In genomic region chr10:71494980-71495381, GRCh38 we compare ENCODE assay signal across 19 cellular contexts.
A peak's percentile ranks its signal among the peaks of the same experiment; 100 is the strongest.
DNase-seq lines count a peak whose midpoint lies in the region; ATAC-seq and TF ChIP-seq lines count a peak whose summit lies in the region.
"Had no signal": no experiment of that assay in that cellular context is flagged by ENCODE, and none has a peak within 500 bp of the region (broad histone marks: within the 10 kb centered on the region; RNA-seq: fewer than 3 reads in every experiment).

No MANE protein-coding gene starts in this region.

- ATAC-seq in GM18498 (IDR thresholded peaks at IDR 0.05; ENCODE audit: unreplicated experiment) = peak; percentile 54
- ATAC-seq in HG03460 (IDR thresholded peaks at IDR 0.05; ENCODE audit: unreplicated experiment) = peak; percentile 68
- ATAC-seq in activated T-helper 17 cell treated with anti-CD3 and anti-CD28 coated beads, Interleukin-2, amount 50 U/mL, for 72 hours (replicated peaks) = peak; percentile 60
- no peak for ATAC-seq in HG02970 (IDR thresholded peaks at IDR 0.05; ENCODE audit: low FRiP score, unreplicated experiment)
- ATAC-seq: GM23338, HepG2, left ventricle myocardium superior, sciatic nerve had no signal

- peaks cover 7% of the 10 kb centered on the region for H3K4me1 Mint-ChIP-seq in activated T-helper 17 cell treated with anti-CD3 and anti-CD28 coated beads, Interleukin-2, amount 50 U/mL, for 72 hours
- H3K4me1 Mint-ChIP-seq: activated naive CD4-positive, alpha-beta T cell treated with anti-CD3 and anti-CD28 coated beads, Interleukin-2, amount 10 ng/mL, durations not matched to agents 7 days and 5 days; CD4-positive, alpha-beta memory T cell; immature natural killer cell had no signal

- no peak overlapping the region for H3K27ac ChIP-seq in right atrium auricular region
- H3K27ac ChIP-seq: uterus had no signal

- H3K27me3 ChIP-seq in right atrium auricular region = no peaks in the 10 kb centered on the region
- H3K27me3 ChIP-seq: MG63, uterus had no signal

- no peaks in the 10 kb centered on the region for H3K36me3 Mint-ChIP-seq in activated T-helper 17 cell treated with anti-CD3 and anti-CD28 coated beads, Interleukin-2, amount 50 U/mL, for 72 hours (ENCODE audit: low read depth)
- H3K36me3 Mint-ChIP-seq: activated naive CD4-positive, alpha-beta T cell treated with anti-CD3 and anti-CD28 coated beads, Interleukin-2, amount 10 ng/mL, durations not matched to agents 7 days and 5 days; CD4-positive, alpha-beta memory T cell; immature natural killer cell had no signal

- H3K4me1 ChIP-seq in right atrium auricular region = no peaks in the 10 kb centered on the region
- H3K4me1 ChIP-seq: uterus had no signal

- no peaks in the 10 kb centered on the region for H3K9me3 ChIP-seq in right atrium auricular region
- H3K9me3 ChIP-seq: MG63, uterus had no signal

- no peak overlapping the region for H3K4me3 ChIP-seq in right atrium auricular region
- H3K4me3 ChIP-seq: GM23338, MG63, uterus had no signal

- H3K27ac Mint-ChIP-seq in activated T-helper 17 cell treated with anti-CD3 and anti-CD28 coated beads, Interleukin-2, amount 50 U/mL, for 72 hours = no peak overlapping the region
- H3K27ac Mint-ChIP-seq: CD4-positive, alpha-beta memory T cell; GM23338; immature natural killer cell had no signal

- TF ChIP-seq CTCF in right atrium auricular region (IDR thresholded peaks at IDR 0.05) = no peak

- H3K36me3 ChIP-seq in right atrium auricular region = no peaks in the 10 kb centered on the region
- H3K36me3 ChIP-seq: MG63, uterus had no signal

- H3K4me3 Mint-ChIP-seq in activated T-helper 17 cell treated with anti-CD3 and anti-CD28 coated beads, Interleukin-2, amount 50 U/mL, for 72 hours = no peak overlapping the region
- H3K4me3 Mint-ChIP-seq: activated naive CD4-positive, alpha-beta T cell treated with anti-CD3 and anti-CD28 coated beads, Interleukin-2, amount 10 ng/mL, durations not matched to agents 7 days and 5 days; activated T-cell treated with anti-CD3 and anti-CD28 coated beads, Interleukin-2, amount 50 U/mL, for 24 hours; CD4-positive, alpha-beta memory T cell; GM23338; immature natural killer cell had no signal

- H3K9me3 Mint-ChIP-seq in activated T-helper 17 cell treated with anti-CD3 and anti-CD28 coated beads, Interleukin-2, amount 50 U/mL, for 72 hours = no peaks in the 10 kb centered on the region
- H3K9me3 Mint-ChIP-seq: activated naive CD4-positive, alpha-beta T cell treated with anti-CD3 and anti-CD28 coated beads, Interleukin-2, amount 10 ng/mL, durations not matched to agents 7 days and 5 days; activated T-cell treated with anti-CD3 and anti-CD28 coated beads, Interleukin-2, amount 50 U/mL, for 24 hours; immature natural killer cell had no signal

- DNase-seq in CD1c-positive myeloid dendritic cell (ENCODE audit: extremely low spot score) (peak; percentile 42), NCI-H187 treated with DMSO at 0.1 percent for 48 hours (lab: John Stamatoyannopoulos, UW) (no peak), right atrium auricular region (ENCODE audit: low spot score) (no peak)
- no peak for DNase-seq in activated CD8-positive, alpha-beta memory T cell treated with anti-CD3 and anti-CD28 coated beads, Interleukin-2, amount 50 U/mL, for 4 hours
- DNase-seq: activated naive CD4-positive, alpha-beta T cell treated with anti-CD3 and anti-CD28 coated beads, Interleukin-2, amount 10 ng/mL, durations not matched to agents 7 days and 5 days; activated T-cell treated with anti-CD3 and anti-CD28 coated beads, Interleukin-2, amount 50 U/mL, for 24 hours; CD4-positive, alpha-beta memory T cell; immature natural killer cell; left ventricle myocardium superior; MG63; NCI-H774; uterus had no signal

- H3K27me3 Mint-ChIP-seq in activated T-helper 17 cell treated with anti-CD3 and anti-CD28 coated beads, Interleukin-2, amount 50 U/mL, for 72 hours = peaks cover 8% of the 10 kb centered on the region
- H3K27me3 Mint-ChIP-seq: activated T-cell treated with anti-CD3 and anti-CD28 coated beads, Interleukin-2, amount 50 U/mL, for 24 hours had no signal
